17 cellular contexts compared by ENCODE assay signal in genomic region chr11:113293936-113294335, GRCh38. TPM values are rescaled to one million over a fixed set of nuclear protein-coding genes. Genes with fewer than 3 reads are reported as not detected.
A peak's percentile ranks its signal among the peaks of the same experiment; 100 is the strongest.
DNase-seq lines count a peak whose midpoint lies in the region; ATAC-seq and TF ChIP-seq lines count a peak whose summit lies in the region.
"Had no signal": no experiment of that assay in that cellular context is flagged by ENCODE, and none has a peak within 500 bp of the region (broad histone marks: within the 10 kb centered on the region; RNA-seq: fewer than 3 reads in every experiment).

No MANE protein-coding gene starts in this region.

- H3K79me2 ChIP-seq in PC-3 (ENCODE audit: low read length) (no peaks in the 10 kb centered on the region), trophoblast cell (ENCODE audit: control insufficient read depth, insufficient read depth, low read length, poor library complexity) (no peaks in the 10 kb centered on the region)

- no peak overlapping the region for H3K4ac ChIP-seq in trophoblast cell (ENCODE audit: low read depth, low read length)

- H2BK12ac ChIP-seq in trophoblast cell (ENCODE audit: low read length), result no peak overlapping the region

- no peak overlapping the region for H2AFZ ChIP-seq in PC-3 (ENCODE audit: low read length)
- no peak overlapping the region for H2AFZ ChIP-seq in trophoblast cell (ENCODE audit: insufficient read depth, low read length, poor library complexity)

- peaks cover 11% of the 10 kb centered on the region for H3K4me1 ChIP-seq in PC-3 (ENCODE audit: insufficient read depth, low read length)
- peaks cover 0 to 6% of the 10 kb centered on the region in 2 experiments for H3K4me1 ChIP-seq in trophoblast cell (ENCODE audit: control insufficient read depth in 1 of 2, insufficient read depth in 2 of 2, low read length in 2 of 2)
- H3K4me1 ChIP-seq: BE2C, HAP-1 had no signal

- no peak overlapping the region for H2BK120ac ChIP-seq in trophoblast cell (ENCODE audit: insufficient read depth, low read length, poor library complexity)

- intact Hi-C loops in PC-3 (cut with micrococcal nuclease), result no loop called here

- TF ChIP-seq CTCF in PC-3 (conservative IDR thresholded peaks at IDR 0.05; ENCODE audit: low read depth, low read length), result no peak
- TF ChIP-seq CTCF in epithelial cell of esophagus (IDR thresholded peaks at IDR 0.05; ENCODE audit: insufficient read depth, low read depth, low read length, missing control alignments), result no peak

- no peak overlapping the region for H4K8ac ChIP-seq in trophoblast cell (ENCODE audit: low read depth, low read length)

- no peak overlapping the region for H3K14ac ChIP-seq in trophoblast cell (ENCODE audit: low read length)

- H3F3A ChIP-seq in PC-3 (ENCODE audit: low read length, unreplicated experiment), result no peaks in the 10 kb centered on the region

- H3K9me3 ChIP-seq in PC-3 (ENCODE audit: low read length) (no peaks in the 10 kb centered on the region), trophoblast cell (ENCODE audit: insufficient read depth, low read depth, low read length) (no peaks in the 10 kb centered on the region)
- H3K9me3 ChIP-seq: BE2C; BLaER1 treated with 17β-estradiol and CSF1 and Interleukin-3, amounts not matched to agents 10 nM and 100 nM; HAP-1 had no signal

- DNase-seq in PC-3 (peak; percentile 67), epithelial cell of esophagus (ENCODE audit: low read depth) (peak; percentile 17), trophoblast cell (peak; percentile 33 to 54), hepatic stellate cell (ENCODE audit: low spot score) (no peak), cerebellum (ENCODE audit: low spot score) (no peak), OCI-M2 (lab: John Stamatoyannopoulos, UW; ENCODE audit: unreplicated experiment) (no peak)
- DNase-seq: BE2C; CD4-positive, alpha-beta T cell; CD8-positive, alpha-beta memory T cell; DMS 273 treated with DMSO at 0.1 percent for 48 hours; DMS79; EL; GF-D8; GOT3; HFFc6 had no signal

- no peak overlapping the region for H4K91ac ChIP-seq in trophoblast cell (ENCODE audit: low read depth, low read length)

- no peaks in the 10 kb centered on the region for H3K79me1 ChIP-seq in trophoblast cell (ENCODE audit: low read length)

- POLR2A ChIA-PET in PC-3 (lab: Charles Lee; ENCODE audit: unreplicated experiment), result no interaction called here

- no TSS peak for BruUV-seq in PC-3 (replicated peaks; lab: Mats Ljungman, UMichigan)

- no peak for ATAC-seq in PC-3

- no peak overlapping the region for H3K18ac ChIP-seq in trophoblast cell (ENCODE audit: low read length)

- no peak overlapping the region for H4K12ac ChIP-seq in trophoblast cell (ENCODE audit: low read depth, low read length)

- no peaks in the 10 kb centered on the region for H3K9me2 ChIP-seq in PC-3 (replicated peaks; ENCODE audit: low read length)

- H3K23ac ChIP-seq in trophoblast cell (ENCODE audit: low read length), result no peak overlapping the region

- H3K27me3 ChIP-seq in PC-3 (ENCODE audit: low read length), result peaks cover 5% of the 10 kb centered on the region; the same call in 1 of the 2 replicates
- no peaks in the 10 kb centered on the region for H3K27me3 ChIP-seq in trophoblast cell (ENCODE audit: insufficient read depth, low read length)
- H3K27me3 ChIP-seq: BE2C; BLaER1 treated with 17β-estradiol and CSF1 and Interleukin-3, amounts not matched to agents 10 nM and 100 nM had no signal

- H3K9ac ChIP-seq in PC-3 (ENCODE audit: low read length) (no peak overlapping the region), trophoblast cell (ENCODE audit: low read length) (no peak overlapping the region)
- H3K9ac ChIP-seq: BLaER1 treated with 17β-estradiol and CSF1 and Interleukin-3, amounts not matched to agents 10 nM and 100 nM had no signal

- H3K4me2 ChIP-seq in PC-3 (ENCODE audit: low read length) (0 out of 2 replicates have a peak overlapping the region, but pooled peaks have one; percentile 4), trophoblast cell (ENCODE audit: low read length) (no peak overlapping the region)
- H3K4me2 ChIP-seq: BLaER1 treated with 17β-estradiol and CSF1 and Interleukin-3, amounts not matched to agents 10 nM and 100 nM had no signal

- H3K27ac ChIP-seq in PC-3 (ENCODE audit: low read length), result no peak overlapping the region
- H3K27ac ChIP-seq in trophoblast cell (ENCODE audit: low read depth, low read length), result no peak overlapping the region
- H3K27ac ChIP-seq: BLaER1 treated with 17β-estradiol and CSF1 and Interleukin-3, amounts not matched to agents 10 nM and 100 nM had no signal

- no peak overlapping the region for H2AK5ac ChIP-seq in trophoblast cell (ENCODE audit: low read length)

- CTCF ChIA-PET in PC-3 (lab: Charles Lee), result no interaction called here

- H2BK5ac ChIP-seq in trophoblast cell (ENCODE audit: low read depth, low read length, poor library complexity), result no peak overlapping the region

- H3K36me3 ChIP-seq in PC-3 (ENCODE audit: low read depth, low read length) (no peaks in the 10 kb centered on the region), trophoblast cell (ENCODE audit: control insufficient read depth in 1 of 2, insufficient read depth in 2 of 2, low read length in 2 of 2) (no peaks in the 10 kb centered on the region)
- H3K36me3 ChIP-seq: BE2C; BLaER1 treated with 17β-estradiol and CSF1 and Interleukin-3, amounts not matched to agents 10 nM and 100 nM; HAP-1 had no signal

- H3K4me3 ChIP-seq in PC-3 (ENCODE audit: low read length), result no peak overlapping the region
- no peak overlapping the region for H3K4me3 ChIP-seq in epithelial cell of esophagus (ENCODE audit: low read length)
- no peak overlapping the region for H3K4me3 ChIP-seq in trophoblast cell (ENCODE audit: low read depth, low read length)
- H3K4me3 ChIP-seq: BLaER1 treated with 17β-estradiol and CSF1 and Interleukin-3, amounts not matched to agents 10 nM and 100 nM; HAP-1 had no signal

- WGBS in trophoblast cell (ENCODE audit: extremely low coverage, insufficient coverage, insufficient read length), result no CpG with 5 or more reads among the region's 5 CpGs

- H4K20me1 ChIP-seq in PC-3 (ENCODE audit: low read length), result no peaks in the 10 kb centered on the region
- H4K20me1 ChIP-seq: BLaER1 treated with 17β-estradiol and CSF1 and Interleukin-3, amounts not matched to agents 10 nM and 100 nM had no signal

RNA-seq across cellular contexts. Expression of gene TTC12, which starts 20.4 kb away (rescaled TPM):
- total RNA-seq in PC-3 (2014; rRNA removed), result 13.1 and 20.9 TPM in 2 replicates
- 13.5 and 14.3 TPM in 2 replicates for polyA plus RNA-seq in trophoblast cell (2013)
- 7.9 TPM for total RNA-seq in cerebellum

Comparison
In these comparisons a context has a peak if more than half of its experiments do, and no peak if none do; other contexts are left out.
1. DNase-seq: peak in PC-3 (single experiment), epithelial cell of esophagus (single experiment) and trophoblast cell (2 of 2); none in hepatic stellate cell (single experiment), cerebellum (single experiment) and OCI-M2 (single experiment).